10 cellular contexts compared by ENCODE assay signal in genomic region chr7:86949052-86949778, GRCh38.
A peak's percentile ranks its signal among the peaks of the same experiment; 100 is the strongest.
DNase-seq lines count a peak whose midpoint lies in the region; ATAC-seq and TF ChIP-seq lines count a peak whose summit lies in the region.
"Had no signal": no experiment of that assay in that cellular context is flagged by ENCODE, and none has a peak within 500 bp of the region (broad histone marks: within the 10 kb centered on the region; RNA-seq: fewer than 3 reads in every experiment).

No MANE protein-coding gene starts in this region.

- no peaks in the 10 kb centered on the region for H3K27me3 Mint-ChIP-seq in CD4-positive, alpha-beta T cell

- no peaks in the 10 kb centered on the region for H3K9me3 ChIP-seq in lower lobe of right lung
- H3K9me3 ChIP-seq in CD4-positive, alpha-beta T cell (ENCODE audit: control insufficient read depth, low read length), result no peaks in the 10 kb centered on the region

- no peak overlapping the region for H3K27ac ChIP-seq in lower lobe of right lung
- no peak overlapping the region for H3K27ac ChIP-seq in CD4-positive, alpha-beta T cell (ENCODE audit: low read depth, low read length)

- peaks cover 16% of the 10 kb centered on the region for H3K4me1 ChIP-seq in lower lobe of right lung

- no peaks in the 10 kb centered on the region for H3K36me3 Mint-ChIP-seq in CD4-positive, alpha-beta T cell (ENCODE audit: low read depth)

- H3K9me3 Mint-ChIP-seq in CD4-positive, alpha-beta T cell, result no peaks in the 10 kb centered on the region

- no peak overlapping the region for H3K4me3 ChIP-seq in lower lobe of right lung

- no peak overlapping the region for H3K4me3 Mint-ChIP-seq in CD4-positive, alpha-beta T cell

- H3K36me3 ChIP-seq in lower lobe of right lung, result no peaks in the 10 kb centered on the region

- TF ChIP-seq CTCF in lower lobe of right lung (IDR thresholded peaks at IDR 0.05), result no peak
- TF ChIP-seq CTCF in CD4-positive, alpha-beta T cell (IDR thresholded peaks at IDR 0.05), result no peak

- peak; percentile 26 for DNase-seq in lower lobe of right lung
- no peak for DNase-seq in CD4-positive, alpha-beta T cell
- DNase-seq in GM19240 (ENCODE audit: insufficient read length, low spot score), result no peak
- DNase-seq in pons (ENCODE audit: low spot score), result no peak
- DNase-seq in NCI-H2029 (lab: John Stamatoyannopoulos, UW), result no peak
- DNase-seq: DMS79; effector memory CD4-positive, alpha-beta T cell had no signal

- no peaks in the 10 kb centered on the region for H3K4me1 Mint-ChIP-seq in CD4-positive, alpha-beta T cell (ENCODE audit: low read depth)

- CTCF ChIA-PET in CD4-positive, alpha-beta T cell (lab: Charles Lee), result no interaction called here

- no peak overlapping the region for H3K27ac Mint-ChIP-seq in CD4-positive, alpha-beta T cell

- no peaks in the 10 kb centered on the region for H3K27me3 ChIP-seq in lower lobe of right lung (ENCODE audit: low read depth)
- no peaks in the 10 kb centered on the region for H3K27me3 ChIP-seq in CD4-positive, alpha-beta T cell (ENCODE audit: control insufficient read depth, insufficient read depth, low read length)

- POLR2A ChIA-PET in CD4-positive, alpha-beta T cell (lab: Charles Lee), result no interaction called here

- ATAC-seq in GM18870 (IDR thresholded peaks at IDR 0.05; ENCODE audit: unreplicated experiment), result peak; percentile 97
- ATAC-seq in GM21786 (IDR thresholded peaks at IDR 0.05; ENCODE audit: unreplicated experiment), result peak; percentile 92
- ATAC-seq in HG03354 (IDR thresholded peaks at IDR 0.05; ENCODE audit: poor library complexity, severe bottlenecking, unreplicated experiment), result peak; percentile 95
- ATAC-seq in lower lobe of right lung, result peak in 1 of 2 donors; percentile 30
- no peak for ATAC-seq in CD4-positive, alpha-beta T cell (ENCODE audit: poor library complexity)

- intact Hi-C loops in lower lobe of right lung (cut with DNase I), result loop anchor here (10.0 kb wide), 1 partner anchor 286 kb away; no protein-coding TSS in a partner anchor
- intact Hi-C loops in CD4-positive, alpha-beta T cell (cut with DNase I, micrococcal nuclease), result no loop called here
